Comparison of ENCODE assay signal across 1 cellular context in genomic region chr1:36872126-36872754, GRCh38.
TF ChIP-seq lines count a peak whose summit lies in the region.

No MANE protein-coding gene starts in this region.

TF ChIP-seq in HepG2, 621 proteins besides CTCF, POLR2A, EP300 and RAD21 (continued from another document):
- TF ChIP-seq MXD1 (CRISPR knock-in tag; IDR thresholded peaks at IDR 0.05) (no peak), ZNF24 (IDR thresholded peaks at IDR 0.05) (no peak), DMTF1 (CRISPR knock-in tag; IDR thresholded peaks at IDR 0.05) (no peak), MNT (IDR thresholded peaks at IDR 0.05) (peak; percentile 92), BHLHE40 (IDR thresholded peaks at IDR 0.05; ENCODE audit: low read length) (no peak)
- TF ChIP-seq, protein P1, sequence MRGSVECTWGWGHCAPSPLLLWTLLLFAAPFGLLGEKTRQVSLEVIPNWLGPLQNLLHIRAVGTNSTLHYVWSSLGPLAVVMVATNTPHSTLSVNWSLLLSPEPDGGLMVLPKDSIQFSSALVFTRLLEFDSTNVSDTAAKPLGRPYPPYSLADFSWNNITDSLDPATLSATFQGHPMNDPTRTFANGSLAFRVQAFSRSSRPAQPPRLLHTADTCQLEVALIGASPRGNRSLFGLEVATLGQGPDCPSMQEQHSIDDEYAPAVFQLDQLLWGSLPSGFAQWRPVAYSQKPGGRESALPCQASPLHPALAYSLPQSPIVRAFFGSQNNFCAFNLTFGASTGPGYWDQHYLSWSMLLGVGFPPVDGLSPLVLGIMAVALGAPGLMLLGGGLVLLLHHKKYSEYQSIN (CRISPR knock-in tag; IDR thresholded peaks at IDR 0.05; ENCODE audit: borderline replicate concordance) = no peak
- TF ChIP-seq, protein P2, sequence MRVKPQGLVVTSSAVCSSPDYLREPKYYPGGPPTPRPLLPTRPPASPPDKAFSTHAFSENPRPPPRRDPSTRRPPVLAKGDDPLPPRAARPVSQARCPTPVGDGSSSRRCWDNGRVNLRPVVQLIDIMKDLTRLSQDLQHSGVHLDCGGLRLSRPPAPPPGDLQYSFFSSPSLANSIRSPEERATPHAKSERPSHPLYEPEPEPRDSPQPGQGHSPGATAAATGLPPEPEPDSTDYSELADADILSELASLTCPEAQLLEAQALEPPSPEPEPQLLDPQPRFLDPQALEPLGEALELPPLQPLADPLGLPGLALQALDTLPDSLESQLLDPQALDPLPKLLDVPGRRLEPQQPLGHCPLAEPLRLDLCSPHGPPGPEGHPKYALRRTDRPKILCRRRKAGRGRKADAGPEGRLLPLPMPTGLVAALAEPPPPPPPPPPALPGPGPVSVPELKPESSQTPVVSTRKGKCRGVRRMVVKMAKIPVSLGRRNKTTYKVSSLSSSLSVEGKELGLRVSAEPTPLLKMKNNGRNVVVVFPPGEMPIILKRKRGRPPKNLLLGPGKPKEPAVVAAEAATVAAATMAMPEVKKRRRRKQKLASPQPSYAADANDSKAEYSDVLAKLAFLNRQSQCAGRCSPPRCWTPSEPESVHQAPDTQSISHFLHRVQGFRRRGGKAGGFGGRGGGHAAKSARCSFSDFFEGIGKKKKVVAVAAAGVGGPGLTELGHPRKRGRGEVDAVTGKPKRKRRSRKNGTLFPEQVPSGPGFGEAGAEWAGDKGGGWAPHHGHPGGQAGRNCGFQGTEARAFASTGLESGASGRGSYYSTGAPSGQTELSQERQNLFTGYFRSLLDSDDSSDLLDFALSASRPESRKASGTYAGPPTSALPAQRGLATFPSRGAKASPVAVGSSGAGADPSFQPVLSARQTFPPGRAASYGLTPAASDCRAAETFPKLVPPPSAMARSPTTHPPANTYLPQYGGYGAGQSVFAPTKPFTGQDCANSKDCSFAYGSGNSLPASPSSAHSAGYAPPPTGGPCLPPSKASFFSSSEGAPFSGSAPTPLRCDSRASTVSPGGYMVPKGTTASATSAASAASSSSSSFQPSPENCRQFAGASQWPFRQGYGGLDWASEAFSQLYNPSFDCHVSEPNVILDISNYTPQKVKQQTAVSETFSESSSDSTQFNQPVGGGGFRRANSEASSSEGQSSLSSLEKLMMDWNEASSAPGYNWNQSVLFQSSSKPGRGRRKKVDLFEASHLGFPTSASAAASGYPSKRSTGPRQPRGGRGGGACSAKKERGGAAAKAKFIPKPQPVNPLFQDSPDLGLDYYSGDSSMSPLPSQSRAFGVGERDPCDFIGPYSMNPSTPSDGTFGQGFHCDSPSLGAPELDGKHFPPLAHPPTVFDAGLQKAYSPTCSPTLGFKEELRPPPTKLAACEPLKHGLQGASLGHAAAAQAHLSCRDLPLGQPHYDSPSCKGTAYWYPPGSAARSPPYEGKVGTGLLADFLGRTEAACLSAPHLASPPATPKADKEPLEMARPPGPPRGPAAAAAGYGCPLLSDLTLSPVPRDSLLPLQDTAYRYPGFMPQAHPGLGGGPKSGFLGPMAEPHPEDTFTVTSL (CRISPR knock-in tag; IDR thresholded peaks at IDR 0.05; ENCODE audit: borderline replicate concordance) = no peak
TF ChIP-seq in HepG2: peak in this region for 1.
